ENCODE assay signal across 8 cellular contexts in genomic region chr12:110468212-110469048, GRCh38. TPM values are rescaled to one million over a fixed set of nuclear protein-coding genes. Genes with fewer than 3 reads are reported as not detected.
A peak's percentile ranks its signal among the peaks of the same experiment; 100 is the strongest.
DNase-seq lines count a peak whose midpoint lies in the region; ATAC-seq and TF ChIP-seq lines count a peak whose summit lies in the region.

Gene FAM216A, plus strand, starts transcription at chr12:110468845. Its CDS starts 31 bp downstream, at chr12:110468876.
Gene GPN3, minus strand, starts transcription at chr12:110468257. Its CDS starts 54 bp downstream, at chr12:110468203.

- H3K4me2 ChIP-seq in fibroblast of lung (ENCODE audit: extremely low read depth, insufficient read depth, low read length), result peak within 1 kb of the TSS; percentile 97

- H3K27me3 ChIP-seq in fibroblast of lung (ENCODE audit: control insufficient read depth, insufficient read depth, low read length), result no peaks in the 10 kb centered on the region
- H3K27me3 ChIP-seq in naive thymus-derived CD4-positive, alpha-beta T cell (ENCODE audit: control insufficient read depth in 2 of 2, insufficient read depth in 2 of 2, low read length in 2 of 2), result no peaks in the 10 kb centered on the region

- H3K9me3 Mint-ChIP-seq in activated T-helper 17 cell treated with anti-CD3 and anti-CD28 coated beads, Interleukin-2, amount 50 U/mL, for 72 hours, result no peaks in the 10 kb centered on the region
- peaks cover 0 to 3% (median 0%) of the 10 kb centered on the region in 11 donors for H3K9me3 Mint-ChIP-seq in naive thymus-derived CD4-positive, alpha-beta T cell
- H3K9me3 Mint-ChIP-seq in stimulated activated naive B cell treated with anti-CD40 and anti-IgM and Interleukin-4, amounts not matched to agents 10 μg/mL and 1 μg/mL and 100 μg/mL, for 72 hours, result no peaks in the 10 kb centered on the region

- H3K79me2 ChIP-seq in fibroblast of lung (ENCODE audit: control insufficient read depth, insufficient read depth, low read length), result peaks cover 14% of the 10 kb centered on the region

- H3K4me3 Mint-ChIP-seq in activated T-helper 17 cell treated with anti-CD3 and anti-CD28 coated beads, Interleukin-2, amount 50 U/mL, for 72 hours, result peak within 1 kb of the TSS; percentile 87
- peak within 1 kb of the TSS; percentile 90 to 100 (median 96) for H3K4me3 Mint-ChIP-seq in naive thymus-derived CD4-positive, alpha-beta T cell
- H3K4me3 Mint-ChIP-seq in stimulated activated naive B cell treated with anti-CD40 and anti-IgM and Interleukin-4, amounts not matched to agents 10 μg/mL and 1 μg/mL and 100 μg/mL, for 72 hours, result peak within 1 kb of the TSS; percentile 93 to 97

- intact Hi-C loops in naive thymus-derived CD4-positive, alpha-beta T cell (cut with micrococcal nuclease), result loop anchor here (1.0 to 5.0 kb wide), 18 partner anchors 18 to 471 kb away; partner anchors contain the start of genes ARPC3 (in 2 of the 2), PPP1CC (in 2 of the 2), PPTC7 (in 2 of the 2) and RAD9B (in 2 of the 2)

- peak; percentile 99 for DNase-seq in Daoy (ENCODE audit: low read depth)
- peak; percentile 79 for DNase-seq in GOT3 (lab: John Stamatoyannopoulos, UW)
- peak; percentile 97 for DNase-seq in LNCaP clone FGC (ENCODE audit: low read depth)
- peak; percentile 94 for DNase-seq in RWPE1 (ENCODE audit: low spot score)
- peak; percentile 97 to 98 for DNase-seq in fibroblast of lung (ENCODE audit: low read depth in 2 of 2)
- DNase-seq in naive thymus-derived CD4-positive, alpha-beta T cell, result peak; percentile 83 to 98 (median 98)
- DNase-seq in stimulated activated naive B cell treated with anti-CD40 and anti-IgM and Interleukin-4, amounts not matched to agents 10 μg/mL and 1 μg/mL and 100 μg/mL, for 72 hours, result peak; percentile 96

- POLR2A ChIA-PET in RWPE1 (lab: Yijun Ruan, JAX; ENCODE audit: low non-redundant PET), result interaction anchor here (1.1 to 1.3 kb wide), 4 partner anchors 10 to 133 kb away, joined by 3 to 6 read pairs (median 4); partner anchors contain the start of genes RAD9B and VPS29
- POLR2A ChIA-PET in naive thymus-derived CD4-positive, alpha-beta T cell (lab: Charles Lee), result interaction anchor here (0.5 to 5.2 kb wide), 40 partner anchors 8 to 1086 kb away, joined by 3 to 88 read pairs (median 4); partner anchors contain the start of genes ARPC3, ATP2A2, HVCN1 and PPP1CC

- H3K4me3 ChIP-seq in LNCaP clone FGC (ENCODE audit: low read depth, low read length) (peak within 1 kb of the TSS; percentile 65), fibroblast of lung (replicated peaks in 1 of 4; ENCODE audit: control extremely low read depth in 1 of 4, insufficient read depth in 1 of 4, low read depth in 3 of 4, low read length in 4 of 4) (peak within 1 kb of the TSS; percentile 62 to 92 (median 78))
- peak within 1 kb of the TSS; percentile 95 for H3K4me3 ChIP-seq in naive thymus-derived CD4-positive, alpha-beta T cell (ENCODE audit: low read length)

- peaks cover 66% of the 10 kb centered on the region for H3K36me3 Mint-ChIP-seq in activated T-helper 17 cell treated with anti-CD3 and anti-CD28 coated beads, Interleukin-2, amount 50 U/mL, for 72 hours (ENCODE audit: low read depth)
- peaks cover 0 to 14% (median 8%) of the 10 kb centered on the region in 5 donors for H3K36me3 Mint-ChIP-seq in naive thymus-derived CD4-positive, alpha-beta T cell
- peaks cover 10 to 23% of the 10 kb centered on the region in 2 donors for H3K36me3 Mint-ChIP-seq in stimulated activated naive B cell treated with anti-CD40 and anti-IgM and Interleukin-4, amounts not matched to agents 10 μg/mL and 1 μg/mL and 100 μg/mL, for 72 hours

- CTCF ChIA-PET in RWPE1 (lab: Yijun Ruan, JAX), result interaction anchor here (0.6 to 2.6 kb wide), 17 partner anchors 9 to 1842 kb away, joined by 3 to 19 read pairs (median 4); partner anchors contain the start of genes ARPC3 and RAD9B
- CTCF ChIA-PET in naive thymus-derived CD4-positive, alpha-beta T cell (lab: Charles Lee), result interaction anchor here (0.7 to 5.3 kb wide), 16 partner anchors 12 to 356 kb away, joined by 3 to 49 read pairs (median 6); partner anchors contain the start of genes ARPC3, PPP1CC, RAD9B and VPS29

- ATAC-seq in activated T-helper 17 cell treated with anti-CD3 and anti-CD28 coated beads, Interleukin-2, amount 50 U/mL, for 72 hours (replicated peaks), result peak; percentile 86
- ATAC-seq in naive thymus-derived CD4-positive, alpha-beta T cell, result peak; percentile 94
- ATAC-seq in stimulated activated naive B cell treated with anti-CD40 and anti-IgM and Interleukin-4, amounts not matched to agents 10 μg/mL and 1 μg/mL and 100 μg/mL, for 72 hours (replicated peaks), result peak; percentile 80 to 84

- peaks cover 4% of the 10 kb centered on the region for H3K4me1 Mint-ChIP-seq in activated T-helper 17 cell treated with anti-CD3 and anti-CD28 coated beads, Interleukin-2, amount 50 U/mL, for 72 hours
- H3K4me1 Mint-ChIP-seq in naive thymus-derived CD4-positive, alpha-beta T cell, result peaks cover 20 to 68% (median 36%) of the 10 kb centered on the region in 7 donors
- peaks cover 16 to 43% of the 10 kb centered on the region in 2 donors for H3K4me1 Mint-ChIP-seq in stimulated activated naive B cell treated with anti-CD40 and anti-IgM and Interleukin-4, amounts not matched to agents 10 μg/mL and 1 μg/mL and 100 μg/mL, for 72 hours

- peaks cover 3% of the 10 kb centered on the region for H3K4me1 ChIP-seq in fibroblast of lung (ENCODE audit: control insufficient read depth, extremely low read depth, insufficient read depth, low read length)
- peaks cover 10 to 19% of the 10 kb centered on the region in 2 donors for H3K4me1 ChIP-seq in naive thymus-derived CD4-positive, alpha-beta T cell (ENCODE audit: control insufficient read depth in 2 of 2, insufficient read depth in 2 of 2, low read length in 2 of 2)

- no peaks in the 10 kb centered on the region for H3K27me3 Mint-ChIP-seq in activated T-helper 17 cell treated with anti-CD3 and anti-CD28 coated beads, Interleukin-2, amount 50 U/mL, for 72 hours
- H3K27me3 Mint-ChIP-seq in naive thymus-derived CD4-positive, alpha-beta T cell, result no peaks in the 10 kb centered on the region
- no peaks in the 10 kb centered on the region for H3K27me3 Mint-ChIP-seq in stimulated activated naive B cell treated with anti-CD40 and anti-IgM and Interleukin-4, amounts not matched to agents 10 μg/mL and 1 μg/mL and 100 μg/mL, for 72 hours

- peak within 1 kb of the TSS; percentile 92 for H3K27ac Mint-ChIP-seq in activated T-helper 17 cell treated with anti-CD3 and anti-CD28 coated beads, Interleukin-2, amount 50 U/mL, for 72 hours
- peak within 1 kb of the TSS; percentile 88 to 98 (median 95) for H3K27ac Mint-ChIP-seq in naive thymus-derived CD4-positive, alpha-beta T cell
- H3K27ac Mint-ChIP-seq in stimulated activated naive B cell treated with anti-CD40 and anti-IgM and Interleukin-4, amounts not matched to agents 10 μg/mL and 1 μg/mL and 100 μg/mL, for 72 hours, result peak within 1 kb of the TSS; percentile 96

- H3K9ac ChIP-seq in fibroblast of lung (ENCODE audit: insufficient read depth, low read length), result peak within 1 kb of the TSS; percentile 83

- H2AFZ ChIP-seq in fibroblast of lung (ENCODE audit: low read length), result peak within 1 kb of the TSS; percentile 85

- no peaks in the 10 kb centered on the region for H3K36me3 ChIP-seq in fibroblast of lung (ENCODE audit: control insufficient read depth, insufficient read depth, low read length)
- peaks cover 0 to 18% (median 0%) of the 10 kb centered on the region in 3 experiments for H3K36me3 ChIP-seq in naive thymus-derived CD4-positive, alpha-beta T cell (ENCODE audit: control insufficient read depth in 2 of 3, insufficient read depth in 3 of 3, low read length in 3 of 3)

- H4K20me1 ChIP-seq in fibroblast of lung (ENCODE audit: control insufficient read depth, extremely low read depth, insufficient read depth, low read length), result no peaks in the 10 kb centered on the region

- no peaks in the 10 kb centered on the region for H3K9me3 ChIP-seq in fibroblast of lung (ENCODE audit: control insufficient read depth, insufficient read depth, low read depth, low read length)
- H3K9me3 ChIP-seq in naive thymus-derived CD4-positive, alpha-beta T cell (ENCODE audit: control insufficient read depth in 2 of 3, low read length in 3 of 3), result no peaks in the 10 kb centered on the region

- H3K27ac ChIP-seq in RWPE1, result peak within 1 kb of the TSS; percentile 97
- H3K27ac ChIP-seq in fibroblast of lung (ENCODE audit: insufficient read depth, low read length), result peak within 1 kb of the TSS; percentile 97
- peak within 1 kb of the TSS; percentile 90 for H3K27ac ChIP-seq in naive thymus-derived CD4-positive, alpha-beta T cell (ENCODE audit: low read depth, low read length)

- no peak for TF ChIP-seq CTCF in LNCaP clone FGC (IDR thresholded peaks at IDR 0.05; ENCODE audit: control insufficient read depth, extremely low read depth, insufficient read depth)
- no peak for TF ChIP-seq CTCF in RWPE1 (conservative IDR thresholded peaks at IDR 0.05; ENCODE audit: low read depth)
- no peak for TF ChIP-seq CTCF in fibroblast of lung (conservative IDR thresholded peaks at IDR 0.05 in 1 of 2, IDR thresholded peaks at IDR 0.05 in 1 of 2; ENCODE audit: low read depth in 1 of 2, low read length in 2 of 2)

RNA-seq across cellular contexts. Expression of gene FAM216A, which starts in this region (rescaled TPM):
- 32.5 and 33.8 TPM in 2 replicates for total RNA-seq in Daoy (2014; rRNA removed; shearing (Covaris generic))
- 10 to 100 TPM; 29.0 to 37.1 TPM for total RNA-seq in activated T-helper 17 cell treated with anti-CD3 and anti-CD28 coated beads, Interleukin-2, amount 50 U/mL, for 72 hours
- total RNA-seq in fibroblast of lung, result 14.9 and 16.5 TPM in 2 replicates
- polyA plus RNA-seq in fibroblast of lung, result 20.2 and 28.3 TPM in 2 replicates
- polyA plus RNA-seq in fibroblast of lung (2012), result 11.7 and 15.6 TPM in 2 replicates
- polyA minus RNA-seq in fibroblast of lung (ENCODE audit: low replicate concordance), result 4.3 TPM in 1 of 2 replicates, not detected in the other
- total RNA-seq in naive thymus-derived CD4-positive, alpha-beta T cell, result 10 to 100 TPM in 4 of 5 experiments, 1 to 10 TPM in 1; 5.3 to 24.1 (median 23.0) TPM
- polyA plus RNA-seq in naive thymus-derived CD4-positive, alpha-beta T cell, result 10 to 100 TPM; 10.8 to 14.2 TPM

RNA-seq across cellular contexts. Expression of gene GPN3, which starts in this region (rescaled TPM):
- 66.5 and 76.4 TPM in 2 replicates for total RNA-seq in Daoy (2014; rRNA removed; shearing (Covaris generic))
- total RNA-seq in activated T-helper 17 cell treated with anti-CD3 and anti-CD28 coated beads, Interleukin-2, amount 50 U/mL, for 72 hours, result 10 to 100 TPM; 31.4 to 41.8 TPM
- 8.9 and 9.2 TPM in 2 replicates for total RNA-seq in fibroblast of lung
- 28.9 and 29.7 TPM in 2 replicates for polyA plus RNA-seq in fibroblast of lung
- polyA plus RNA-seq in fibroblast of lung (2012), result 13.7 and 20.1 TPM in 2 replicates
- polyA minus RNA-seq in fibroblast of lung (ENCODE audit: low replicate concordance), result 2.6 and 2.7 TPM in 2 replicates
- 10 to 100 TPM in 3 of 5 experiments, 1 to 10 TPM in 2; 5.1 to 19.7 (median 14.6) TPM for total RNA-seq in naive thymus-derived CD4-positive, alpha-beta T cell
- 10 to 100 TPM; 31.2 to 40.4 TPM for polyA plus RNA-seq in naive thymus-derived CD4-positive, alpha-beta T cell

Comparison
In these comparisons a context has a peak if more than half of its experiments do, and no peak if none do; other contexts are left out.
1. Peak in every context shown above with its lines: DNase-seq, ATAC-seq, H3K4me3 ChIP-seq and H3K27ac ChIP-seq.